ENCODE assay signal across 1 cellular context in the genomic region with DNA sequence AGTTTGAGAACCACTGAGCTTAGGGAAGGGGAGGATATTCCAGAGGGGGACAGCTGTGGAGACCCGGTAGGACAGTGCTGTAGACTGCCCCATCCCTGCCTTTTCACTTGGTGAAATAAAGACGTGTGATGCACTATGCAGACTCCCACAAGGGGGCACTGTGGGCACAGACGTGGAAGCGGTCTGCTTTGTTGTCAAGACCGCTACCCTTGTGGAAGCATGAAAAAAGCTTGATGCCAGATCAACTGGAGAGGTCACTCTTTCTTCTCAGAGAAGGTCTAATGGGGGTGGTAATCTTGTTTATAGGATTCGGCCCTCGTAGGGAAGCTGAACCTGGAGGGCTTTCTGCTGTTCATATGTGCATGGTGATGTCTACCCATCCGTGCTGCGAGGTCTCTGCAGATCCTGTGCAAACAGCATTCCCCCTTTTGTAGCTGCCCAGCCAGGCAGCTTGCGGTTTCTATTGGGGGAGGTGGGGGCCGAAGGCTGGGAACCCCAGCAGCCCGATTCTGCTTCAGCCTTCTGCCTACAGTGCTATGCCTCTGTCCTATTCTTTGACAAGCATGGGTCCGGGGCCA.
TF ChIP-seq lines count a peak whose summit lies in the region.

No MANE protein-coding gene starts in this region.

TF ChIP-seq in HepG2, 621 proteins besides CTCF, POLR2A, EP300 and RAD21 (continued from another document and continues in another):
- TF ChIP-seq, protein P1, sequence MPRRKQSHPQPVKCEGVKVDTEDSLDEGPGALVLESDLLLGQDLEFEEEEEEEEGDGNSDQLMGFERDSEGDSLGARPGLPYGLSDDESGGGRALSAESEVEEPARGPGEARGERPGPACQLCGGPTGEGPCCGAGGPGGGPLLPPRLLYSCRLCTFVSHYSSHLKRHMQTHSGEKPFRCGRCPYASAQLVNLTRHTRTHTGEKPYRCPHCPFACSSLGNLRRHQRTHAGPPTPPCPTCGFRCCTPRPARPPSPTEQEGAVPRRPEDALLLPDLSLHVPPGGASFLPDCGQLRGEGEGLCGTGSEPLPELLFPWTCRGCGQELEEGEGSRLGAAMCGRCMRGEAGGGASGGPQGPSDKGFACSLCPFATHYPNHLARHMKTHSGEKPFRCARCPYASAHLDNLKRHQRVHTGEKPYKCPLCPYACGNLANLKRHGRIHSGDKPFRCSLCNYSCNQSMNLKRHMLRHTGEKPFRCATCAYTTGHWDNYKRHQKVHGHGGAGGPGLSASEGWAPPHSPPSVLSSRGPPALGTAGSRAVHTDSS (CRISPR knock-in tag; conservative IDR thresholded peaks at IDR 0.05): no peak
- TF ChIP-seq NCOR1 (IDR thresholded peaks at IDR 0.05; ENCODE audit: borderline replicate concordance, low read length): no peak
- TF ChIP-seq GTF2F1 (IDR thresholded peaks at IDR 0.05; ENCODE audit: low read length): no peak
- TF ChIP-seq, protein P2, sequence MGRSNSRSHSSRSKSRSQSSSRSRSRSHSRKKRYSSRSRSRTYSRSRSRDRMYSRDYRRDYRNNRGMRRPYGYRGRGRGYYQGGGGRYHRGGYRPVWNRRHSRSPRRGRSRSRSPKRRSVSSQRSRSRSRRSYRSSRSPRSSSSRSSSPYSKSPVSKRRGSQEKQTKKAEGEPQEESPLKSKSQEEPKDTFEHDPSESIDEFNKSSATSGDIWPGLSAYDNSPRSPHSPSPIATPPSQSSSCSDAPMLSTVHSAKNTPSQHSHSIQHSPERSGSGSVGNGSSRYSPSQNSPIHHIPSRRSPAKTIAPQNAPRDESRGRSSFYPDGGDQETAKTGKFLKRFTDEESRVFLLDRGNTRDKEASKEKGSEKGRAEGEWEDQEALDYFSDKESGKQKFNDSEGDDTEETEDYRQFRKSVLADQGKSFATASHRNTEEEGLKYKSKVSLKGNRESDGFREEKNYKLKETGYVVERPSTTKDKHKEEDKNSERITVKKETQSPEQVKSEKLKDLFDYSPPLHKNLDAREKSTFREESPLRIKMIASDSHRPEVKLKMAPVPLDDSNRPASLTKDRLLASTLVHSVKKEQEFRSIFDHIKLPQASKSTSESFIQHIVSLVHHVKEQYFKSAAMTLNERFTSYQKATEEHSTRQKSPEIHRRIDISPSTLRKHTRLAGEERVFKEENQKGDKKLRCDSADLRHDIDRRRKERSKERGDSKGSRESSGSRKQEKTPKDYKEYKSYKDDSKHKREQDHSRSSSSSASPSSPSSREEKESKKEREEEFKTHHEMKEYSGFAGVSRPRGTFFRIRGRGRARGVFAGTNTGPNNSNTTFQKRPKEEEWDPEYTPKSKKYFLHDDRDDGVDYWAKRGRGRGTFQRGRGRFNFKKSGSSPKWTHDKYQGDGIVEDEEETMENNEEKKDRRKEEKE (IDR thresholded peaks at IDR 0.05): no peak
- TF ChIP-seq ZSCAN31 (CRISPR knock-in tag; IDR thresholded peaks at IDR 0.05; ENCODE audit: low read depth): no peak
- no peak for TF ChIP-seq ZNF296 (CRISPR knock-in tag; conservative IDR thresholded peaks at IDR 0.05)
- TF ChIP-seq, protein P3, sequence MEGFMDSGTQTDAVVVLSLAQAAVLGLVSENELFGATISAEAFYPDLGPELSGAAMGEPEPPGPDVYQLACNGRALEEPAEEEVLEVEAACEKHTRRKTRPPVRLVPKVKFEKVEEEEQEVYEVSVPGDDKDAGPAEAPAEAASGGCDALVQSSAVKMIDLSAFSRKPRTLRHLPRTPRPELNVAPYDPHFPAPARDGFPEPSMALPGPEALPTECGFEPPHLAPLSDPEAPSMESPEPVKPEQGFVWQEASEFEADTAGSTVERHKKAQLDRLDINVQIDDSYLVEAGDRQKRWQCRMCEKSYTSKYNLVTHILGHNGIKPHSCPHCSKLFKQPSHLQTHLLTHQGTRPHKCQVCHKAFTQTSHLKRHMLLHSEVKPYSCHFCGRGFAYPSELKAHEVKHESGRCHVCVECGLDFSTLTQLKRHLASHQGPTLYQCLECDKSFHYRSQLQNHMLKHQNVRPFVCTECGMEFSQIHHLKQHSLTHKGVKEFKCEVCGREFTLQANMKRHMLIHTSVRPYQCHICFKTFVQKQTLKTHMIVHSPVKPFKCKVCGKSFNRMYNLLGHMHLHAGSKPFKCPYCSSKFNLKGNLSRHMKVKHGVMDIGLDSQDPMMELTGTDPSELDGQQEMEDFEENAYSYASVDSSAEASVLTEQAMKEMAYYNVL (CRISPR knock-in tag; IDR thresholded peaks at IDR 0.05; ENCODE audit: borderline replicate concordance): no peak
- TF ChIP-seq HMG20B (CRISPR knock-in tag; conservative IDR thresholded peaks at IDR 0.05): no peak
- TF ChIP-seq PAWR (CRISPR knock-in tag; IDR thresholded peaks at IDR 0.05; ENCODE audit: borderline replicate concordance): no peak
- TF ChIP-seq, protein P4, sequence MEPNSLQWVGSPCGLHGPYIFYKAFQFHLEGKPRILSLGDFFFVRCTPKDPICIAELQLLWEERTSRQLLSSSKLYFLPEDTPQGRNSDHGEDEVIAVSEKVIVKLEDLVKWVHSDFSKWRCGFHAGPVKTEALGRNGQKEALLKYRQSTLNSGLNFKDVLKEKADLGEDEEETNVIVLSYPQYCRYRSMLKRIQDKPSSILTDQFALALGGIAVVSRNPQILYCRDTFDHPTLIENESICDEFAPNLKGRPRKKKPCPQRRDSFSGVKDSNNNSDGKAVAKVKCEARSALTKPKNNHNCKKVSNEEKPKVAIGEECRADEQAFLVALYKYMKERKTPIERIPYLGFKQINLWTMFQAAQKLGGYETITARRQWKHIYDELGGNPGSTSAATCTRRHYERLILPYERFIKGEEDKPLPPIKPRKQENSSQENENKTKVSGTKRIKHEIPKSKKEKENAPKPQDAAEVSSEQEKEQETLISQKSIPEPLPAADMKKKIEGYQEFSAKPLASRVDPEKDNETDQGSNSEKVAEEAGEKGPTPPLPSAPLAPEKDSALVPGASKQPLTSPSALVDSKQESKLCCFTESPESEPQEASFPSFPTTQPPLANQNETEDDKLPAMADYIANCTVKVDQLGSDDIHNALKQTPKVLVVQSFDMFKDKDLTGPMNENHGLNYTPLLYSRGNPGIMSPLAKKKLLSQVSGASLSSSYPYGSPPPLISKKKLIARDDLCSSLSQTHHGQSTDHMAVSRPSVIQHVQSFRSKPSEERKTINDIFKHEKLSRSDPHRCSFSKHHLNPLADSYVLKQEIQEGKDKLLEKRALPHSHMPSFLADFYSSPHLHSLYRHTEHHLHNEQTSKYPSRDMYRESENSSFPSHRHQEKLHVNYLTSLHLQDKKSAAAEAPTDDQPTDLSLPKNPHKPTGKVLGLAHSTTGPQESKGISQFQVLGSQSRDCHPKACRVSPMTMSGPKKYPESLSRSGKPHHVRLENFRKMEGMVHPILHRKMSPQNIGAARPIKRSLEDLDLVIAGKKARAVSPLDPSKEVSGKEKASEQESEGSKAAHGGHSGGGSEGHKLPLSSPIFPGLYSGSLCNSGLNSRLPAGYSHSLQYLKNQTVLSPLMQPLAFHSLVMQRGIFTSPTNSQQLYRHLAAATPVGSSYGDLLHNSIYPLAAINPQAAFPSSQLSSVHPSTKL (CRISPR knock-in tag; IDR thresholded peaks at IDR 0.05): peak; percentile 34
- 0 out of 2 replicates have a peak, but pooled peaks have one; percentile 19 for TF ChIP-seq FOXA3 (CRISPR knock-in tag; IDR thresholded peaks at IDR 0.05)
- TF ChIP-seq ZNF572 (CRISPR knock-in tag; IDR thresholded peaks at IDR 0.05): no peak
- TF ChIP-seq ZNF569 (CRISPR knock-in tag; IDR thresholded peaks at IDR 0.05; ENCODE audit: borderline replicate concordance): no peak
- TF ChIP-seq, protein P5, sequence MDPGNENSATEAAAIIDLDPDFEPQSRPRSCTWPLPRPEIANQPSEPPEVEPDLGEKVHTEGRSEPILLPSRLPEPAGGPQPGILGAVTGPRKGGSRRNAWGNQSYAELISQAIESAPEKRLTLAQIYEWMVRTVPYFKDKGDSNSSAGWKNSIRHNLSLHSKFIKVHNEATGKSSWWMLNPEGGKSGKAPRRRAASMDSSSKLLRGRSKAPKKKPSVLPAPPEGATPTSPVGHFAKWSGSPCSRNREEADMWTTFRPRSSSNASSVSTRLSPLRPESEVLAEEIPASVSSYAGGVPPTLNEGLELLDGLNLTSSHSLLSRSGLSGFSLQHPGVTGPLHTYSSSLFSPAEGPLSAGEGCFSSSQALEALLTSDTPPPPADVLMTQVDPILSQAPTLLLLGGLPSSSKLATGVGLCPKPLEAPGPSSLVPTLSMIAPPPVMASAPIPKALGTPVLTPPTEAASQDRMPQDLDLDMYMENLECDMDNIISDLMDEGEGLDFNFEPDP (CRISPR knock-in tag; conservative IDR thresholded peaks at IDR 0.05): no peak
- TF ChIP-seq, protein P6, sequence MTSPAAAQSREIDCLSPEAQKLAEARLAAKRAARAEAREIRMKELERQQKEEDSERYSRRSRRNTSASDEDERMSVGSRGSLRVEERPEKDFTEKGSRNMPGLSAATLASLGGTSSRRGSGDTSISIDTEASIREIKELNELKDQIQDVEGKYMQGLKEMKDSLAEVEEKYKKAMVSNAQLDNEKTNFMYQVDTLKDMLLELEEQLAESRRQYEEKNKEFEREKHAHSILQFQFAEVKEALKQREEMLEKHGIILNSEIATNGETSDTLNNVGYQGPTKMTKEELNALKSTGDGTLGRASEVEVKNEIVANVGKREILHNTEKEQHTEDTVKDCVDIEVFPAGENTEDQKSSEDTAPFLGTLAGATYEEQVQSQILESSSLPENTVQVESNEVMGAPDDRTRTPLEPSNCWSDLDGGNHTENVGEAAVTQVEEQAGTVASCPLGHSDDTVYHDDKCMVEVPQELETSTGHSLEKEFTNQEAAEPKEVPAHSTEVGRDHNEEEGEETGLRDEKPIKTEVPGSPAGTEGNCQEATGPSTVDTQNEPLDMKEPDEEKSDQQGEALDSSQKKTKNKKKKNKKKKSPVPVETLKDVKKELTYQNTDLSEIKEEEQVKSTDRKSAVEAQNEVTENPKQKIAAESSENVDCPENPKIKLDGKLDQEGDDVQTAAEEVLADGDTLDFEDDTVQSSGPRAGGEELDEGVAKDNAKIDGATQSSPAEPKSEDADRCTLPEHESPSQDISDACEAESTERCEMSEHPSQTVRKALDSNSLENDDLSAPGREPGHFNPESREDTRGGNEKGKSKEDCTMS (CRISPR knock-in tag; conservative IDR thresholded peaks at IDR 0.05): no peak
- no peak for TF ChIP-seq MEIS1 (CRISPR knock-in tag; IDR thresholded peaks at IDR 0.05; ENCODE audit: borderline replicate concordance)
- TF ChIP-seq, protein P7, sequence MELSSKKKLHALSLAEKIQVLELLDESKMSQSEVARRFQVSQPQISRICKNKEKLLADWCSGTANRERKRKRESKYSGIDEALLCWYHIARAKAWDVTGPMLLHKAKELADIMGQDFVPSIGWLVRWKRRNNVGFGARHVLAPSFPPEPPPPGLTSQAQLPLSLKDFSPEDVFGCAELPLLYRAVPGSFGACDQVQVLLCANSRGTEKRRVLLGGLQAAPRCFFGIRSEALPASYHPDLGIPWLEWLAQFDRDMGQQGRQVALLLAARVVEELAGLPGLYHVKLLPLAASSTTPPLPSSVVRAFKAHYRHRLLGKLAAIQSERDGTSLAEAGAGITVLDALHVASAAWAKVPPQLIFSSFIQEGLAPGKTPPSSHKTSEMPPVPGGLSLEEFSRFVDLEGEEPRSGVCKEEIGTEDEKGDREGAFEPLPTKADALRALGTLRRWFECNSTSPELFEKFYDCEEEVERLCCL (CRISPR knock-in tag; IDR thresholded peaks at IDR 0.05; ENCODE audit: borderline replicate concordance): no peak
- TF ChIP-seq ATM (IDR thresholded peaks at IDR 0.05; ENCODE audit: borderline replicate concordance): no peak
- no peak for TF ChIP-seq ZNF329 (CRISPR knock-in tag; IDR thresholded peaks at IDR 0.05; ENCODE audit: low read depth)
- no peak for TF ChIP-seq ZNF160 (CRISPR knock-in tag; IDR thresholded peaks at IDR 0.05)
- TF ChIP-seq RARA (CRISPR knock-in tag; IDR thresholded peaks at IDR 0.05): no peak
- no peak for TF ChIP-seq KLF12 (CRISPR knock-in tag; IDR thresholded peaks at IDR 0.05; ENCODE audit: borderline replicate concordance)
- no peak for TF ChIP-seq POLR2AphosphoS5 (IDR thresholded peaks at IDR 0.05; ENCODE audit: low read depth, low read length)
- TF ChIP-seq, protein P8, sequence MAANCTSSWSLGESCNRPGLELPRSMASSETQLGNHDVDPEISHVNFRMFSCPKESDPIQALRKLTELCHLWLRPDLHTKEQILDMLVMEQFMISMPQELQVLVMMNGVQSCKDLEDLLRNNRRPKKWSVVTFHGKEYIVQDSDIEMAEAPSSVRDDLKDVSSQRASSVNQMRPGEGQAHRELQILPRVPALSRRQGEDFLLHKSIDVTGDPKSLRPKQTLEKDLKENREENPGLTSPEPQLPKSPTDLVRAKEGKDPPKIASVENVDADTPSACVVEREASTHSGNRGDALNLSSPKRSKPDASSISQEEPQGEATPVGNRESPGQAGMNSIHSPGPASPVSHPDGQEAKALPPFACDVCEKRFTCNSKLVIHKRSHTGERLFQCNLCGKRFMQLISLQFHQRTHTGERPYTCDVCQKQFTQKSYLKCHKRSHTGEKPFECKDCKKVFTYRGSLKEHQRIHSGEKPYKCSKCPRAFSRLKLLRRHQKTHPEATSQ (CRISPR knock-in tag; IDR thresholded peaks at IDR 0.05; ENCODE audit: borderline replicate concordance): 0 out of 2 replicates have a peak, but pooled peaks have one; percentile 21
- TF ChIP-seq, protein P9, sequence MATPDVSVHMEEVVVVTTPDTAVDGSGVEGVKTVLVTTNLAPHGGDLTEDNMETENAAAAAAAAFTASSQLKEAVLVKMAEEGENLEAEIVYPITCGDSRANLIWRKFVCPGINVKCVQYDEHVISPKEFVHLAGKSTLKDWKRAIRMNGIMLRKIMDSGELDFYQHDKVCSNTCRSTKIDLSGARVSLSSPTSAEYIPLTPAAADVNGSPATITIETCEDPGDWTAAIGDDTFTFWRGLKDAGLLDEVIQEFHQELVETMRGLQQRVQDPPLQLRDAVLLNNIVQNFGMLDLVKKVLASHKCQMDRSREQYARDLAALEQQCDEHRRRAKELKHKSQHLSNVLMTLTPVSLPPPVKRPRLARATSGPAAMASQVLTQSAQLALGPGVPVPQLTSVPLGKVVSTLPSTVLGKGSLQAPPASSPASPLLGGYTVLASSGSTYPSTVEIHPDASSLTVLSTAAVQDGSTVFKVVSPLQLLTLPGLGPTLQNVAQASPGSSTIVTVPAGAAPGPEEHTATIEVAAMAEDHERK (CRISPR knock-in tag; IDR thresholded peaks at IDR 0.05; ENCODE audit: low read depth): no peak
- TF ChIP-seq, protein P10, sequence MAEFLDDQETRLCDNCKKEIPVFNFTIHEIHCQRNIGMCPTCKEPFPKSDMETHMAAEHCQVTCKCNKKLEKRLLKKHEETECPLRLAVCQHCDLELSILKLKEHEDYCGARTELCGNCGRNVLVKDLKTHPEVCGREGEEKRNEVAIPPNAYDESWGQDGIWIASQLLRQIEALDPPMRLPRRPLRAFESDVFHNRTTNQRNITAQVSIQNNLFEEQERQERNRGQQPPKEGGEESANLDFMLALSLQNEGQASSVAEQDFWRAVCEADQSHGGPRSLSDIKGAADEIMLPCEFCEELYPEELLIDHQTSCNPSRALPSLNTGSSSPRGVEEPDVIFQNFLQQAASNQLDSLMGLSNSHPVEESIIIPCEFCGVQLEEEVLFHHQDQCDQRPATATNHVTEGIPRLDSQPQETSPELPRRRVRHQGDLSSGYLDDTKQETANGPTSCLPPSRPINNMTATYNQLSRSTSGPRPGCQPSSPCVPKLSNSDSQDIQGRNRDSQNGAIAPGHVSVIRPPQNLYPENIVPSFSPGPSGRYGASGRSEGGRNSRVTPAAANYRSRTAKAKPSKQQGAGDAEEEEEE (CRISPR knock-in tag; IDR thresholded peaks at IDR 0.05; ENCODE audit: borderline replicate concordance): no peak
- TF ChIP-seq SIN3B (IDR thresholded peaks at IDR 0.05; ENCODE audit: low read length): no peak
- TF ChIP-seq, protein P11, sequence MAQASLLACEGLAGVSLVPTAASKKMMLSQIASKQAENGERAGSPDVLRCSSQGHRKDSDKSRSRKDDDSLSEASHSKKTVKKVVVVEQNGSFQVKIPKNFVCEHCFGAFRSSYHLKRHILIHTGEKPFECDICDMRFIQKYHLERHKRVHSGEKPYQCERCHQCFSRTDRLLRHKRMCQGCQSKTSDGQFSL (CRISPR knock-in tag; IDR thresholded peaks at IDR 0.05): no peak
- no peak for TF ChIP-seq RXRB (CRISPR knock-in tag; IDR thresholded peaks at IDR 0.05; ENCODE audit: borderline replicate concordance)
- TF ChIP-seq AHR (CRISPR knock-in tag; IDR thresholded peaks at IDR 0.05): no peak
- no peak for TF ChIP-seq HDAC6 (IDR thresholded peaks at IDR 0.05; ENCODE audit: low read depth, low read length)
- TF ChIP-seq ZNF441 (CRISPR knock-in tag; IDR thresholded peaks at IDR 0.05; ENCODE audit: borderline replicate concordance): no peak
